Comparison of ENCODE assay signal across 11 cellular contexts in the genomic region with DNA sequence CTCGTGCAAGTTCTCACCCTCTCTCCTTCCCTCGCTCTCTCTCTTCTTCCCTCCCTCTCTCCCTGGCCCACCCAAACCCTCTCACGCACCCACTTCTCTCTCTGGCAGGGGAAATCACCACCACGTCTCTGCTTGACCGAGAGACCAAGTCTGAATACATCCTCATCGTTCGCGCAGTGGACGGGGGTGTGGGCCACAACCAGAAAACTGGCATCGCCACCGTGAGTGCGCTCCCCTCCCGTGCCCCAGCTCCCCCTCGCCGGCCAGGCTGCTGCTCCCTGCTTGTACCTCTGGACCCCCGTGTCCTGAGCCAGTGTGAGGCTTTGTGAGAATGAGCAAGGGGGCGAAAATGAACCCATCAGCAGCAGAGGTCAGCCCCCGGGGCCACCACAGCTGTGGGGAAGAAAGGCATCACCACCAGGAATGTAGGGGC. TPM values are rescaled to one million over a fixed set of nuclear protein-coding genes. Genes with fewer than 3 reads are reported as not detected.
A peak's percentile ranks its signal among the peaks of the same experiment; 100 is the strongest.
DNase-seq lines count a peak whose midpoint lies in the region; ATAC-seq and TF ChIP-seq lines count a peak whose summit lies in the region.
"Had no signal": no experiment of that assay in that cellular context is flagged by ENCODE, and none has a peak within 500 bp of the region (broad histone marks: within the 10 kb centered on the region; RNA-seq: fewer than 3 reads in every experiment).

No MANE protein-coding gene starts in this region.

- H3K27ac ChIP-seq in HEK293 (ENCODE audit: extremely low read depth, low read depth, low read length) (no peak overlapping the region), skin epidermis (peak overlapping the region in 16 of 21 experiments; percentile 11 to 78 (median 68))

- H3K36me3 Mint-ChIP-seq in activated CD4-positive, alpha-beta memory T cell treated with anti-CD3 and anti-CD28 coated beads, Interleukin-2, amount 10 ng/mL, durations not matched to agents 7 days and 5 days (ENCODE audit: low read depth) = no peaks in the 10 kb centered on the region
- H3K36me3 Mint-ChIP-seq in activated CD4-positive, alpha-beta memory T cell treated with anti-CD3 and anti-CD28 coated beads for 36 hours = no peaks in the 10 kb centered on the region
- no peaks in the 10 kb centered on the region for H3K36me3 Mint-ChIP-seq in activated naive CD8-positive, alpha-beta T cell treated with anti-CD3 and anti-CD28 coated beads, Interleukin-2, amount 10 ng/mL, durations not matched to agents 7 days and 5 days

- H3K9me3 ChIP-seq in HEK293 (ENCODE audit: control insufficient read depth, insufficient read depth, low read depth, low read length) = no peaks in the 10 kb centered on the region

- H3K27ac Mint-ChIP-seq in activated CD4-positive, alpha-beta memory T cell treated with anti-CD3 and anti-CD28 coated beads, Interleukin-2, amount 10 ng/mL, durations not matched to agents 7 days and 5 days = peak overlapping the region; percentile 54
- H3K27ac Mint-ChIP-seq in activated CD4-positive, alpha-beta memory T cell treated with anti-CD3 and anti-CD28 coated beads for 36 hours = no peak overlapping the region
- peak overlapping the region; percentile 86 for H3K27ac Mint-ChIP-seq in activated naive CD8-positive, alpha-beta T cell treated with anti-CD3 and anti-CD28 coated beads, Interleukin-2, amount 10 ng/mL, durations not matched to agents 7 days and 5 days
- H3K27ac Mint-ChIP-seq: HFFc6 had no signal

- H3K4me1 Mint-ChIP-seq in activated CD4-positive, alpha-beta memory T cell treated with anti-CD3 and anti-CD28 coated beads, Interleukin-2, amount 10 ng/mL, durations not matched to agents 7 days and 5 days = peaks cover 47% of the 10 kb centered on the region
- peaks cover 38% of the 10 kb centered on the region for H3K4me1 Mint-ChIP-seq in activated CD4-positive, alpha-beta memory T cell treated with anti-CD3 and anti-CD28 coated beads for 36 hours (ENCODE audit: low read depth)
- H3K4me1 Mint-ChIP-seq in activated naive CD8-positive, alpha-beta T cell treated with anti-CD3 and anti-CD28 coated beads, Interleukin-2, amount 10 ng/mL, durations not matched to agents 7 days and 5 days = peaks cover 31% of the 10 kb centered on the region

- H3K9me3 Mint-ChIP-seq in activated CD4-positive, alpha-beta memory T cell treated with anti-CD3 and anti-CD28 coated beads, Interleukin-2, amount 10 ng/mL, durations not matched to agents 7 days and 5 days = no peaks in the 10 kb centered on the region
- no peaks in the 10 kb centered on the region for H3K9me3 Mint-ChIP-seq in activated CD4-positive, alpha-beta memory T cell treated with anti-CD3 and anti-CD28 coated beads for 36 hours
- peaks cover 3% of the 10 kb centered on the region for H3K9me3 Mint-ChIP-seq in activated naive CD8-positive, alpha-beta T cell treated with anti-CD3 and anti-CD28 coated beads, Interleukin-2, amount 10 ng/mL, durations not matched to agents 7 days and 5 days

- H3K4me1 ChIP-seq in HEK293 (ENCODE audit: control insufficient read depth, insufficient read depth, low read length) = no peaks in the 10 kb centered on the region

- CTCF ChIA-PET in activated CD4-positive, alpha-beta memory T cell treated with anti-CD3 and anti-CD28 coated beads, Interleukin-2, amount 10 ng/mL, durations not matched to agents 7 days and 5 days (lab: Charles Lee) = interaction anchor here (0.8 to 10.0 kb wide), 12 partner anchors 15 to 310 kb away, joined by 3 to 160 read pairs (median 5); a partner anchor contains a TSS
- CTCF ChIA-PET in activated CD4-positive, alpha-beta memory T cell treated with anti-CD3 and anti-CD28 coated beads for 36 hours (lab: Charles Lee) = interaction anchor here (0.8 to 7.1 kb wide), 8 partner anchors 13 to 310 kb away, joined by 3 to 131 read pairs (median 4); a partner anchor contains a TSS
- CTCF ChIA-PET in HEK293 (lab: Yijun Ruan, JAX) (interaction anchor here (0.6 to 9.6 kb wide), 4 partner anchors 14 to 377 kb away, joined by 3 to 105 read pairs (median 31); a partner anchor contains a TSS), GM10248 (lab: Yijun Ruan, JAX) (interaction anchor here (0.7 to 11.6 kb wide), 18 partner anchors 8 to 379 kb away, joined by 3 to 168 read pairs (median 4); a partner anchor contains a TSS)

- POLR2A ChIA-PET in activated CD4-positive, alpha-beta memory T cell treated with anti-CD3 and anti-CD28 coated beads, Interleukin-2, amount 10 ng/mL, durations not matched to agents 7 days and 5 days (lab: Charles Lee) = interaction anchor here (0.8 to 7.6 kb wide), 8 partner anchors 13 to 374 kb away, joined by 3 to 57 read pairs (median 4); a partner anchor contains a TSS
- POLR2A ChIA-PET in activated CD4-positive, alpha-beta memory T cell treated with anti-CD3 and anti-CD28 coated beads for 36 hours (lab: Charles Lee) = no interaction called here
- POLR2A ChIA-PET in HEK293 (lab: Yijun Ruan, JAX) = no interaction called here
- POLR2A ChIA-PET in activated naive CD8-positive, alpha-beta T cell treated with anti-CD3 and anti-CD28 coated beads, Interleukin-2, amount 10 ng/mL, durations not matched to agents 7 days and 5 days (lab: Charles Lee) = interaction anchor here (0.6 to 4.9 kb wide), 8 partner anchors 10 to 1088 kb away, joined by 3 to 27 read pairs (median 4); a partner anchor contains a TSS
- POLR2A ChIA-PET in GM10248 (lab: Yijun Ruan, JAX) = interaction anchor here (1.9 kb wide), 1 partner anchor 157 kb away, joined by 5 read pairs; a partner anchor contains a TSS

- H3K36me3 ChIP-seq in HEK293 (ENCODE audit: control insufficient read depth in 2 of 2, insufficient read depth in 1 of 2, low read length in 2 of 2) = no peaks in the 10 kb centered on the region

- no peak for DNase-seq in activated CD4-positive, alpha-beta memory T cell treated with anti-CD3 and anti-CD28 coated beads, Interleukin-2, amount 10 ng/mL, durations not matched to agents 7 days and 5 days
- no peak for DNase-seq in activated CD4-positive, alpha-beta memory T cell treated with anti-CD3 and anti-CD28 coated beads for 36 hours
- DNase-seq in activated naive CD8-positive, alpha-beta T cell treated with anti-CD3 and anti-CD28 coated beads, Interleukin-2, amount 10 ng/mL, durations not matched to agents 7 days and 5 days = no peak
- no peak for DNase-seq in GM10248 (ENCODE audit: extremely low spot score)
- no peak for DNase-seq in NCI-H1436 (lab: John Stamatoyannopoulos, UW)
- DNase-seq: HFFc6, kidney had no signal

- ATAC-seq in activated naive CD8-positive, alpha-beta T cell treated with anti-CD3 and anti-CD28 coated beads, Interleukin-2, amount 10 ng/mL, durations not matched to agents 7 days and 5 days (ENCODE audit: low read depth) = no peak
- ATAC-seq in HG03175 (IDR thresholded peaks at IDR 0.05; ENCODE audit: unreplicated experiment) = no peak

- H3K4me3 ChIP-seq in HEK293 (ENCODE audit: low read depth, low read length) (no peak overlapping the region), skin epidermis (no peak overlapping the region)

- intact Hi-C loops in activated CD4-positive, alpha-beta memory T cell treated with anti-CD3 and anti-CD28 coated beads for 36 hours (cut with micrococcal nuclease) = no loop called here

- H3K4me3 Mint-ChIP-seq in activated CD4-positive, alpha-beta memory T cell treated with anti-CD3 and anti-CD28 coated beads, Interleukin-2, amount 10 ng/mL, durations not matched to agents 7 days and 5 days = no peak overlapping the region
- no peak overlapping the region for H3K4me3 Mint-ChIP-seq in activated CD4-positive, alpha-beta memory T cell treated with anti-CD3 and anti-CD28 coated beads for 36 hours
- H3K4me3 Mint-ChIP-seq in activated naive CD8-positive, alpha-beta T cell treated with anti-CD3 and anti-CD28 coated beads, Interleukin-2, amount 10 ng/mL, durations not matched to agents 7 days and 5 days = peak overlapping the region; percentile 71
- H3K4me3 Mint-ChIP-seq: HFFc6 had no signal

- TF ChIP-seq CTCF in HEK293 (tag by site-specific recombination; IDR thresholded peaks at IDR 0.05) (no peak), GM10248 (IDR thresholded peaks at IDR 0.05; ENCODE audit: control extremely low read depth, extremely low read depth, low read depth, missing control alignments) (no peak)

- no peaks in the 10 kb centered on the region for H3K27me3 Mint-ChIP-seq in activated CD4-positive, alpha-beta memory T cell treated with anti-CD3 and anti-CD28 coated beads, Interleukin-2, amount 10 ng/mL, durations not matched to agents 7 days and 5 days
- no peaks in the 10 kb centered on the region for H3K27me3 Mint-ChIP-seq in activated CD4-positive, alpha-beta memory T cell treated with anti-CD3 and anti-CD28 coated beads for 36 hours
- no peaks in the 10 kb centered on the region for H3K27me3 Mint-ChIP-seq in activated naive CD8-positive, alpha-beta T cell treated with anti-CD3 and anti-CD28 coated beads, Interleukin-2, amount 10 ng/mL, durations not matched to agents 7 days and 5 days

TF ChIP-seq in HEK293, 187 proteins besides CTCF, POLR2A, EP300 and RAD21:
- TF ChIP-seq ZNF114 (tag by site-specific recombination; IDR thresholded peaks at IDR 0.05) = no peak
- TF ChIP-seq ZNF366 (tag by site-specific recombination; conservative IDR thresholded peaks at IDR 0.05) = 0 out of 2 replicates have a peak, but pooled peaks have one; percentile 25
- TF ChIP-seq ZNF16 (tag by site-specific recombination; IDR thresholded peaks at IDR 0.05; ENCODE audit: low read depth) = no peak

RNA-seq across cellular contexts. Expression of a gene that starts 25.5 kb away (rescaled TPM):
- total RNA-seq in activated CD4-positive, alpha-beta memory T cell treated with anti-CD3 and anti-CD28 coated beads, Interleukin-2, amount 10 ng/mL, durations not matched to agents 7 days and 5 days = under 1 TPM; 0.25 to 0.33 TPM
- under 1 TPM; 0.63 to 0.76 TPM for total RNA-seq in activated CD4-positive, alpha-beta memory T cell treated with anti-CD3 and anti-CD28 coated beads for 36 hours
- total RNA-seq in activated naive CD8-positive, alpha-beta T cell treated with anti-CD3 and anti-CD28 coated beads, Interleukin-2, amount 10 ng/mL, durations not matched to agents 7 days and 5 days = under 1 TPM; 0.17 to 0.30 TPM
- total RNA-seq: HFFc6, renal cortical epithelial cell had no signal

Comparison
In these comparisons a context has a peak if more than half of its experiments do, and no peak if none do; other contexts are left out.
1. POLR2A ChIA-PET loops: an anchor here in activated CD4-positive, alpha-beta memory T cell treated with anti-CD3 and anti-CD28 coated beads, Interleukin-2, amount 10 ng/mL, durations not matched to agents 7 days and 5 days (0.8 to 7.6 kb wide), activated naive CD8-positive, alpha-beta T cell treated with anti-CD3 and anti-CD28 coated beads, Interleukin-2, amount 10 ng/mL, durations not matched to agents 7 days and 5 days (0.6 to 4.9 kb wide) and GM10248 (1.9 kb wide); none called in activated CD4-positive, alpha-beta memory T cell treated with anti-CD3 and anti-CD28 coated beads for 36 hours and HEK293.